8 cellular contexts compared by ENCODE assay signal in the genomic region with DNA sequence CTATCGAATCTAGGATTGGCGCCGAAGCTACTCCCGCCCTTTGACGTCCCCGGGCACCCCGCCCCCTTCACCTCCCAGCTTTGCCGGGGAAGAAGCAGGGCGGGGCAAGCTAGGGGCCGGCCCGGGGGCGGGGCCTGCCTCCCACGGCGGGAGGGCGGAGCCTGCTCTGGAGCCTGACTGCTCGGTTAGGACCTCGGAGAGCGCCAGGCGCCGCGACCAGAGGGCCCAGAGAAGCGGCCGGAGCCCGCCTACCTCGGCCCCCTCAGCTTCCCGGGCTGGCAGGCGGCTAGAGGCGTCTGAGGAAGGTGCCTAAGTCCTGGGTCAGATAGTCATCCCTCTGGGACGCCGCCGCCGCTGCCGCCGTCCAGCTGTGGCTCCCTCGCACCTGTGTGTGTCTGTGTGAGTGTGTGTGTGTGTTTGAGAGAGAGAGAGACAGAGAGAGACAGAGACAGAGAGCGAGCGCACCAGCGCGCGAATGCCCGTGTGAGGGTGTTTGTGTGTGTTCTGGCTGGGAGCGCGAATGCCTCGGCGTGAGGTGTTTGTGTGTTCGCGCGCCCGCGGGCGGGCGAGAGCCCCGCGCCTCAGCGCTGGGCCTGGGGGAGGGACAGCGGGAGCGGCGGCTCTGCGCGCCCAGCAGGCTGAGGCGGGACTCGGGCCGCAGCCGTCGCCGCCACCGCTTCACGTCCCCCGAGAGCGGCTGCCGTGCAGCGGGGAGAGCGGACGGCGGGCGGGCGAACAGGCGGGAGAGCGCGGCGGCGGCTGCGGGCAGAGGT. TPM values are rescaled to one million over a fixed set of nuclear protein-coding genes. Genes with fewer than 3 reads are reported as not detected.
DNase-seq lines count a peak whose midpoint lies in the region; ATAC-seq and TF ChIP-seq lines count a peak whose summit lies in the region.

A gene (plus strand): TSS at position 176 of the 773 bp plus-strand sequence. CDS start 1,374 bp downstream, outside the sequence.

- H3K27me3 ChIP-seq in BLaER1 (no peaks in the 10 kb centered on the region), neuron (ENCODE audit: insufficient read depth, low read length) (no peaks in the 10 kb centered on the region), tibial artery (peaks cover 0 to 27% of the 10 kb centered on the region in 2 donors)

- TF ChIP-seq CTCF in tibial artery (IDR thresholded peaks at IDR 0.05): no peak

- ATAC-seq in GM18873 (IDR thresholded peaks at IDR 0.05; ENCODE audit: low FRiP score, unreplicated experiment) (peak; percentile 75), HG03097 (IDR thresholded peaks at IDR 0.05; ENCODE audit: low FRiP score, unreplicated experiment) (peak; percentile 91)
- ATAC-seq in activated T-cell treated with anti-CD3 and anti-CD28 coated beads, Interleukin-2, amount 50 U/mL, for 72 hours (replicated peaks in 1 of 2): peak; percentile 93 to 98

- H4K20me1 ChIP-seq in BLaER1: no peaks in the 10 kb centered on the region

- DNase-seq in NCI-H2227 treated with DMSO at 0.1 percent for 48 hours (lab: John Stamatoyannopoulos, UW) (peak; percentile 75), foreskin melanocyte (peak; percentile 56), tibial artery (peak in 1 of 2 donors; percentile 24)
- peak; percentile 69 to 71 for DNase-seq in activated T-cell treated with anti-CD3 and anti-CD28 coated beads, Interleukin-2, amount 50 U/mL, for 72 hours

- peak within 1 kb of the TSS; percentile 74 for H3K9ac ChIP-seq in BLaER1

- no peak within 1 kb of the TSS for H3K27ac Mint-ChIP-seq in activated T-cell treated with anti-CD3 and anti-CD28 coated beads, Interleukin-2, amount 50 U/mL, for 72 hours

- no peaks in the 10 kb centered on the region for H3K9me3 Mint-ChIP-seq in activated T-cell treated with anti-CD3 and anti-CD28 coated beads, Interleukin-2, amount 50 U/mL, for 72 hours

- H3K27ac ChIP-seq in BLaER1: peak within 1 kb of the TSS; percentile 75
- H3K27ac ChIP-seq in tibial artery: no peak within 1 kb of the TSS

- H3K36me3 Mint-ChIP-seq in activated T-cell treated with anti-CD3 and anti-CD28 coated beads, Interleukin-2, amount 50 U/mL, for 72 hours (ENCODE audit: insufficient read depth in 2 of 2): peaks cover 3% of the 10 kb centered on the region in 2 donors

- H3K4me3 ChIP-seq in BLaER1 (peak within 1 kb of the TSS; percentile 81), neuron (ENCODE audit: low read length) (peak within 1 kb of the TSS; percentile 95), tibial artery (peak within 1 kb of the TSS; percentile 32 to 51)

- H3K36me3 ChIP-seq in BLaER1 (no peaks in the 10 kb centered on the region), neuron (ENCODE audit: insufficient read depth, low read length) (no peaks in the 10 kb centered on the region), tibial artery (no peaks in the 10 kb centered on the region)

- intact Hi-C loops in tibial artery (cut with DNase I; ENCODE audit: low total_unique reads): no loop called here

- peak within 1 kb of the TSS; percentile 100 for H2AFZ ChIP-seq in neuron (ENCODE audit: low read depth, low read length)

- peaks cover 22% of the 10 kb centered on the region for H3K4me1 Mint-ChIP-seq in activated T-cell treated with anti-CD3 and anti-CD28 coated beads, Interleukin-2, amount 50 U/mL, for 72 hours (ENCODE audit: low read depth)

- peaks cover 32% of the 10 kb centered on the region for H3K4me1 ChIP-seq in BLaER1
- peaks cover 14% of the 10 kb centered on the region for H3K4me1 ChIP-seq in neuron (ENCODE audit: insufficient read depth, low read length)
- peaks cover 0 to 20% (median 16%) of the 10 kb centered on the region in 4 donors for H3K4me1 ChIP-seq in tibial artery

- H3K9me3 ChIP-seq in BLaER1 (no peaks in the 10 kb centered on the region), neuron (ENCODE audit: low read length) (no peaks in the 10 kb centered on the region), tibial artery (no peaks in the 10 kb centered on the region)

- H3K4me3 Mint-ChIP-seq in activated T-cell treated with anti-CD3 and anti-CD28 coated beads, Interleukin-2, amount 50 U/mL, for 72 hours: peak within 1 kb of the TSS; percentile 96 to 97

- H3K27me3 Mint-ChIP-seq in activated T-cell treated with anti-CD3 and anti-CD28 coated beads, Interleukin-2, amount 50 U/mL, for 72 hours (ENCODE audit: low read depth): peaks cover 54% of the 10 kb centered on the region

- H3K4me2 ChIP-seq in BLaER1: peak within 1 kb of the TSS; percentile 84

RNA-seq across cellular contexts. Expression of the gene that starts here (rescaled TPM):
- not detected for total RNA-seq in activated T-cell treated with anti-CD3 and anti-CD28 coated beads, Interleukin-2, amount 50 U/mL, for 72 hours

Comparison
In these comparisons a context has a peak if more than half of its experiments do, and no peak if none do; other contexts are left out.
1. Peak in DNase-seq and ATAC-seq in activated T-cell treated with anti-CD3 and anti-CD28 coated beads, Interleukin-2, amount 50 U/mL, for 72 hours; RNA of the gene not detected or under 1 TPM.
2. H3K4me3 ChIP-seq: peak in every context shown above with its lines; median percentile 95 in neuron; 81 in BLaER1; 42 in tibial artery.